Comparison of ENCODE assay signal across 8 cellular contexts in genomic region chr14:93976477-93977057, GRCh38. TPM values are rescaled to one million over a fixed set of nuclear protein-coding genes. Genes with fewer than 3 reads are reported as not detected.
DNase-seq lines count a peak whose midpoint lies in the region; ATAC-seq and TF ChIP-seq lines count a peak whose summit lies in the region.

ASB2 (minus strand) TSS chr14:93976570; CDS start chr14:93964539, 12,031 bp downstream.

- H4K20me1 ChIP-seq in OCI-LY7 (ENCODE audit: insufficient read depth, low read length): no peaks in the 10 kb centered on the region

- DNase-seq in GM12864 (ENCODE audit: low read depth): no peak
- DNase-seq in OCI-LY7 (ENCODE audit: low spot score): peak; percentile 46
- no peak for DNase-seq in left cardiac atrium
- no peak for DNase-seq in activated gamma-delta T cell treated with Interleukin-2 at 50 U/mL for 16 hours
- no peak for DNase-seq in SW480 (ENCODE audit: low spot score)
- DNase-seq in COLO668 (lab: John Stamatoyannopoulos, UW; ENCODE audit: unreplicated experiment): no peak

- H3K9me3 ChIP-seq in OCI-LY7 (ENCODE audit: low read length): no peaks in the 10 kb centered on the region

- peak; percentile 19 for ATAC-seq in GM21717 (IDR thresholded peaks at IDR 0.05; ENCODE audit: unreplicated experiment)
- peak; percentile 48 to 55 for ATAC-seq in left cardiac atrium
- ATAC-seq in GM19351 (IDR thresholded peaks at IDR 0.05; ENCODE audit: unreplicated experiment): no peak

- CTCF ChIA-PET in OCI-LY7 (lab: Charles Lee; ENCODE audit: unreplicated experiment): interaction anchor here (1.1 kb wide), 1 partner anchor 9 kb away, joined by 3 read pairs; no protein-coding TSS in a partner anchor

- TF ChIP-seq CTCF in GM12864 (IDR thresholded peaks at IDR 0.05; ENCODE audit: low read depth, low read length, missing control alignments) (no peak), OCI-LY7 (conservative IDR thresholded peaks at IDR 0.05; ENCODE audit: low read length) (no peak)

- peak within 1 kb of the TSS; percentile 81 for H2AFZ ChIP-seq in OCI-LY7 (ENCODE audit: low read length)

- intact Hi-C loops in OCI-LY7 (cut with micrococcal nuclease; ENCODE audit: unreplicated experiment) (no loop called here), left cardiac atrium (cut with DNase I) (no loop called here)

- H3K4me1 ChIP-seq in OCI-LY7 (ENCODE audit: insufficient read depth, low read length, poor library complexity, severe bottlenecking): peaks cover 84% of the 10 kb centered on the region

- POLR2A ChIA-PET in OCI-LY7 (lab: Charles Lee): interaction anchor here (1.1 to 9.4 kb wide), 3 partner anchors 8 to 17 kb away, joined by 5 to 70 read pairs (median 6); no protein-coding TSS in a partner anchor

- no peaks in the 10 kb centered on the region for H3K79me2 ChIP-seq in OCI-LY7 (ENCODE audit: insufficient read depth, low read depth, low read length)

- H3K9me2 ChIP-seq in OCI-LY7 (ENCODE audit: insufficient read depth, low read length): no peaks in the 10 kb centered on the region

- no peaks in the 10 kb centered on the region; the same call in 1 of the 2 replicates for H3K36me3 ChIP-seq in OCI-LY7 (ENCODE audit: insufficient read depth, low read length)

- H3K4me3 ChIP-seq in GM12864 (ENCODE audit: low read depth, low read length) (peak within 1 kb of the TSS; percentile 31), OCI-LY7 (ENCODE audit: low read depth, low read length, poor library complexity, severe bottlenecking) (peak within 1 kb of the TSS; percentile 59)

- H3K4me2 ChIP-seq in OCI-LY7 (ENCODE audit: low read length): peak within 1 kb of the TSS; percentile 84

- BruUV-seq in OCI-LY7 (replicated peaks; lab: Mats Ljungman, UMichigan): no TSS peak

- peak within 1 kb of the TSS; percentile 81 for H3K27ac ChIP-seq in OCI-LY7 (ENCODE audit: low read depth, low read length, poor library complexity, severe bottlenecking)

RNA-seq across cellular contexts. Expression of gene ASB2, which starts in this region (rescaled TPM):
- total RNA-seq in OCI-LY7 (2014; rRNA removed; shearing (Covaris generic)): 15.0 and 21.7 TPM in 2 replicates
- total RNA-seq in OCI-LY7 (2022) (16.1 and 23.6 TPM in 2 replicates), left cardiac atrium (100 to 1,000 TPM; 102 to 105 TPM)

Comparison
In these comparisons a context has a peak if more than half of its experiments do, and no peak if none do; other contexts are left out.
1. RNA of gene ASB2 (total RNA-seq): 102 to 105 TPM in left cardiac atrium; 15.0 to 23.6 TPM in OCI-LY7; every median in the first group is over 4 times any median in the second.